8 cellular contexts compared by ENCODE assay signal in genomic region chr6:140105857-140106256, GRCh38.
DNase-seq lines count a peak whose midpoint lies in the region; TF ChIP-seq lines count a peak whose summit lies in the region.

No MANE protein-coding gene starts in this region.

- no peaks in the 10 kb centered on the region for H3K36me3 ChIP-seq in GM23248 (ENCODE audit: low read depth)
- H3K36me3 ChIP-seq in parathyroid adenoma (ENCODE audit: control insufficient read depth, insufficient read depth, low read length), result no peaks in the 10 kb centered on the region

- TF ChIP-seq CTCF in parathyroid adenoma (IDR thresholded peaks at IDR 0.05), result peak; percentile 18
- TF ChIP-seq CTCF in dorsolateral prefrontal cortex (IDR thresholded peaks at IDR 0.05 in 54 of 56, conservative IDR thresholded peaks at IDR 0.05 in 2 of 56; ENCODE audit: low read depth in 1 of 56, partially characterized antibody in 56 of 56), result peak in 16 of 56 donors; percentile 11 to 43 (median 18)

- H3K4me3 ChIP-seq in GM23248 (no peak overlapping the region), parathyroid adenoma (ENCODE audit: low read depth, low read length) (no peak overlapping the region), dorsolateral prefrontal cortex (no peak overlapping the region)

- peak overlapping the region; percentile 81 for H2AFZ ChIP-seq in GM23248
- H2AFZ ChIP-seq in parathyroid adenoma, result peak overlapping the region; percentile 55

- H3K9ac ChIP-seq in GM23248, result no peak overlapping the region
- no peak overlapping the region for H3K9ac ChIP-seq in parathyroid adenoma

- no peaks in the 10 kb centered on the region for H3F3A ChIP-seq in GM23248 (ENCODE audit: insufficient read depth)

- H3K4me1 ChIP-seq in GM23248 (ENCODE audit: insufficient read depth) (peaks cover 6% of the 10 kb centered on the region; the same call in 1 of the 2 replicates), parathyroid adenoma (peaks cover 3% of the 10 kb centered on the region)

- H4K20me1 ChIP-seq in GM23248 (ENCODE audit: insufficient read depth), result no peaks in the 10 kb centered on the region

- H3K4me2 ChIP-seq in GM23248 (ENCODE audit: unreplicated experiment) (no peak overlapping the region), parathyroid adenoma (ENCODE audit: low read length) (no peak overlapping the region)

- in situ Hi-C loops in GM23248 (cut with MboI), result no loop called here

- H3K9me2 ChIP-seq in GM23248 (ENCODE audit: insufficient read depth), result no peaks in the 10 kb centered on the region

- DNase-seq in GM23248 (peak; percentile 12), NCI-H2227 treated with DMSO at 0.1 percent for 48 hours (lab: John Stamatoyannopoulos, UW) (peak; percentile 9), dermis blood vessel endothelial cell (peak; percentile 4), medulla oblongata (ENCODE audit: extremely low spot score) (no peak), mesenteric fat pad (ENCODE audit: low spot score) (no peak), dorsolateral prefrontal cortex (no peak)
- no peak for DNase-seq in stimulated activated CD4-positive, alpha-beta T cell treated with anti-CD3 and anti-CD28 coated beads, Interleukin-4, amount 100 ng/mL, for 24 hours

- WGBS in GM23248 (ENCODE audit: low coverage in 1 of 2, low lambda C conversion rate in 2 of 2, missing lambda C conversion rate in 2 of 2), 2 experiments, result 59 to 60% methylated on average over 6 of the region's 6 CpGs

- no peaks in the 10 kb centered on the region for H3K79me2 ChIP-seq in GM23248 (ENCODE audit: insufficient read depth)
- no peaks in the 10 kb centered on the region for H3K79me2 ChIP-seq in parathyroid adenoma

- no peaks in the 10 kb centered on the region for H3K27me3 ChIP-seq in GM23248 (replicated peaks; ENCODE audit: insufficient read depth)
- no peaks in the 10 kb centered on the region for H3K27me3 ChIP-seq in parathyroid adenoma (ENCODE audit: control insufficient read depth, insufficient read depth, low read length)
- no peaks in the 10 kb centered on the region for H3K27me3 ChIP-seq in dorsolateral prefrontal cortex

- no peaks in the 10 kb centered on the region for H3K9me3 ChIP-seq in GM23248 (ENCODE audit: low read depth)
- no peaks in the 10 kb centered on the region for H3K9me3 ChIP-seq in parathyroid adenoma (ENCODE audit: control insufficient read depth, low read length)

- intact Hi-C loops in dorsolateral prefrontal cortex (cut with DNase I), result no loop called here

- H3K27ac ChIP-seq in GM23248, result no peak overlapping the region
- H3K27ac ChIP-seq in parathyroid adenoma, result no peak overlapping the region
- no peak overlapping the region for H3K27ac ChIP-seq in dorsolateral prefrontal cortex

Comparison
In these comparisons a context has a peak if more than half of its experiments do, and no peak if none do; other contexts are left out.
1. DNase-seq: peak in GM23248 (single experiment), NCI-H2227 treated with DMSO at 0.1 percent for 48 hours (single experiment) and dermis blood vessel endothelial cell (single experiment); none in medulla oblongata (single experiment), stimulated activated CD4-positive, alpha-beta T cell treated with anti-CD3 and anti-CD28 coated beads, Interleukin-4, amount 100 ng/mL, for 24 hours (single experiment), mesenteric fat pad (single experiment) and dorsolateral prefrontal cortex (0 of 10).